In genomic region chr2:240402566-240403295, GRCh38 we compare ENCODE assay signal across 19 cellular contexts. TPM values are rescaled to one million over a fixed set of nuclear protein-coding genes. Genes with fewer than 3 reads are reported as not detected.
DNase-seq lines count a peak whose midpoint lies in the region; ATAC-seq and TF ChIP-seq lines count a peak whose summit lies in the region.
"Had no signal": no experiment of that assay in that cellular context is flagged by ENCODE, and none has a peak within 500 bp of the region (broad histone marks: within the 10 kb centered on the region; RNA-seq: fewer than 3 reads in every experiment).

No MANE protein-coding gene starts in this region.

- peaks cover 7% of the 10 kb centered on the region for H3K27me3 Mint-ChIP-seq in activated CD8-positive, alpha-beta memory T cell treated with anti-CD3 and anti-CD28 coated beads, Interleukin-2, amount 10 ng/mL, durations not matched to agents 7 days and 5 days
- H3K27me3 Mint-ChIP-seq in CD4-positive, alpha-beta T cell: peaks cover 3% of the 10 kb centered on the region
- H3K27me3 Mint-ChIP-seq in activated T-cell treated with anti-CD3 and anti-CD28 coated beads, Interleukin-2, amount 50 U/mL, for 72 hours (ENCODE audit: low read depth): no peaks in the 10 kb centered on the region
- H3K27me3 Mint-ChIP-seq in osteocyte (ENCODE audit: unreplicated experiment): no peaks in the 10 kb centered on the region

- DNase-seq in activated CD8-positive, alpha-beta memory T cell treated with anti-CD3 and anti-CD28 coated beads, Interleukin-2, amount 50 U/mL, for 48 hours: peak; percentile 43
- DNase-seq in activated CD8-positive, alpha-beta memory T cell treated with anti-CD3 and anti-CD28 coated beads, Interleukin-2, amount 10 ng/mL, durations not matched to agents 7 days and 5 days: no peak
- peak in 1 of 10 experiments; percentile 25 for DNase-seq in CD4-positive, alpha-beta T cell
- DNase-seq in activated T-cell treated with anti-CD3 and anti-CD28 coated beads, Interleukin-2, amount 50 U/mL, for 72 hours: no peak
- DNase-seq in osteocyte (ENCODE audit: extremely low spot score, unreplicated experiment) (peak; percentile 81), NCI-H1417 treated with DMSO at 0.1 percent for 48 hours (lab: John Stamatoyannopoulos, UW) (no peak), sciatic nerve (ENCODE audit: low spot score) (no peak)
- DNase-seq: CD8-positive, alpha-beta memory T cell; DMS79 treated with DMSO at 0.1 percent for 48 hours; lower lobe of right lung; NCI-H2107; NCI-H69; PC-3; SK-N-SH; small intestine had no signal

- H3K4me3 Mint-ChIP-seq in activated CD8-positive, alpha-beta memory T cell treated with anti-CD3 and anti-CD28 coated beads, Interleukin-2, amount 10 ng/mL, durations not matched to agents 7 days and 5 days: no peak overlapping the region
- peak overlapping the region; percentile 45 for H3K4me3 Mint-ChIP-seq in CD4-positive, alpha-beta T cell
- peak overlapping the region; percentile 72 to 86 for H3K4me3 Mint-ChIP-seq in activated T-cell treated with anti-CD3 and anti-CD28 coated beads, Interleukin-2, amount 50 U/mL, for 72 hours
- no peak overlapping the region for H3K4me3 Mint-ChIP-seq in osteocyte (ENCODE audit: unreplicated experiment)

- H3K36me3 Mint-ChIP-seq in activated CD8-positive, alpha-beta memory T cell treated with anti-CD3 and anti-CD28 coated beads, Interleukin-2, amount 10 ng/mL, durations not matched to agents 7 days and 5 days: no peaks in the 10 kb centered on the region
- no peaks in the 10 kb centered on the region for H3K36me3 Mint-ChIP-seq in CD4-positive, alpha-beta T cell (ENCODE audit: low read depth)
- peaks cover 0 to 1% of the 10 kb centered on the region in 2 donors for H3K36me3 Mint-ChIP-seq in activated T-cell treated with anti-CD3 and anti-CD28 coated beads, Interleukin-2, amount 50 U/mL, for 72 hours (ENCODE audit: insufficient read depth in 2 of 2)
- H3K36me3 Mint-ChIP-seq in osteocyte (ENCODE audit: unreplicated experiment): no peaks in the 10 kb centered on the region
- H3K36me3 Mint-ChIP-seq: CD8-positive, alpha-beta memory T cell had no signal

- POLR2A ChIA-PET in CD4-positive, alpha-beta T cell (lab: Charles Lee): no interaction called here

- CTCF ChIA-PET in activated CD8-positive, alpha-beta memory T cell treated with anti-CD3 and anti-CD28 coated beads, Interleukin-2, amount 10 ng/mL, durations not matched to agents 7 days and 5 days (lab: Charles Lee): no interaction called here
- CTCF ChIA-PET in CD4-positive, alpha-beta T cell (lab: Charles Lee): no interaction called here

- TF ChIP-seq CTCF in CD4-positive, alpha-beta T cell (IDR thresholded peaks at IDR 0.05): no peak
- TF ChIP-seq CTCF in osteocyte (IDR thresholded peaks at IDR 0.05): no peak

- intact Hi-C loops in CD4-positive, alpha-beta T cell (cut with DNase I, micrococcal nuclease): no loop called here
- intact Hi-C loops in sciatic nerve (cut with DNase I): no loop called here

- no peaks in the 10 kb centered on the region for H3K27me3 ChIP-seq in CD4-positive, alpha-beta T cell (ENCODE audit: control insufficient read depth, insufficient read depth, low read length)
- H3K27me3 ChIP-seq: dorsolateral prefrontal cortex, upper lobe of left lung had no signal

- H3K27ac ChIP-seq in CD4-positive, alpha-beta T cell (ENCODE audit: low read depth, low read length): no peak overlapping the region
- H3K27ac ChIP-seq: dorsolateral prefrontal cortex, gastroesophageal sphincter, lower lobe of right lung, upper lobe of left lung had no signal

- H3K27ac Mint-ChIP-seq in activated CD8-positive, alpha-beta memory T cell treated with anti-CD3 and anti-CD28 coated beads, Interleukin-2, amount 10 ng/mL, durations not matched to agents 7 days and 5 days: no peak overlapping the region
- H3K27ac Mint-ChIP-seq in CD4-positive, alpha-beta T cell: peak overlapping the region; percentile 50
- peak overlapping the region; percentile 89 for H3K27ac Mint-ChIP-seq in activated T-cell treated with anti-CD3 and anti-CD28 coated beads, Interleukin-2, amount 50 U/mL, for 72 hours
- H3K27ac Mint-ChIP-seq in osteocyte (ENCODE audit: unreplicated experiment): no peak overlapping the region

- no peaks in the 10 kb centered on the region for H3K9me3 Mint-ChIP-seq in activated CD8-positive, alpha-beta memory T cell treated with anti-CD3 and anti-CD28 coated beads, Interleukin-2, amount 10 ng/mL, durations not matched to agents 7 days and 5 days (ENCODE audit: low read depth)
- H3K9me3 Mint-ChIP-seq in CD4-positive, alpha-beta T cell: no peaks in the 10 kb centered on the region
- H3K9me3 Mint-ChIP-seq in activated T-cell treated with anti-CD3 and anti-CD28 coated beads, Interleukin-2, amount 50 U/mL, for 72 hours: no peaks in the 10 kb centered on the region
- H3K9me3 Mint-ChIP-seq in osteocyte (ENCODE audit: unreplicated experiment): no peaks in the 10 kb centered on the region
- H3K9me3 Mint-ChIP-seq: CD8-positive, alpha-beta memory T cell had no signal

- no peaks in the 10 kb centered on the region for H3K9me3 ChIP-seq in CD4-positive, alpha-beta T cell (ENCODE audit: control insufficient read depth, low read length)
- H3K9me3 ChIP-seq: gastroesophageal sphincter, lower lobe of right lung, SK-N-SH, upper lobe of left lung had no signal

- no peak for ATAC-seq in activated CD8-positive, alpha-beta memory T cell treated with anti-CD3 and anti-CD28 coated beads, Interleukin-2, amount 10 ng/mL, durations not matched to agents 7 days and 5 days
- no peak for ATAC-seq in CD4-positive, alpha-beta T cell (ENCODE audit: poor library complexity)
- ATAC-seq in activated T-cell treated with anti-CD3 and anti-CD28 coated beads, Interleukin-2, amount 50 U/mL, for 72 hours (replicated peaks in 1 of 2): peak; percentile 9 to 34
- ATAC-seq in HG03159 (IDR thresholded peaks at IDR 0.05; ENCODE audit: unreplicated experiment): no peak
- no peak for ATAC-seq in sciatic nerve
- ATAC-seq: gastroesophageal sphincter, lower lobe of right lung, PC-3 had no signal

- H3K4me1 Mint-ChIP-seq in activated CD8-positive, alpha-beta memory T cell treated with anti-CD3 and anti-CD28 coated beads, Interleukin-2, amount 10 ng/mL, durations not matched to agents 7 days and 5 days: peaks cover 8% of the 10 kb centered on the region
- peaks cover 16% of the 10 kb centered on the region for H3K4me1 Mint-ChIP-seq in CD4-positive, alpha-beta T cell (ENCODE audit: low read depth)
- H3K4me1 Mint-ChIP-seq in activated T-cell treated with anti-CD3 and anti-CD28 coated beads, Interleukin-2, amount 50 U/mL, for 72 hours (ENCODE audit: low read depth): peaks cover 24% of the 10 kb centered on the region
- peaks cover 19% of the 10 kb centered on the region for H3K4me1 Mint-ChIP-seq in osteocyte (ENCODE audit: unreplicated experiment)

RNA-seq across cellular contexts. Expression of gene GPC1, which starts 32.7 kb away (rescaled TPM):
- total RNA-seq in activated CD8-positive, alpha-beta memory T cell treated with anti-CD3 and anti-CD28 coated beads, Interleukin-2, amount 10 ng/mL, durations not matched to agents 7 days and 5 days: 1 to 10 TPM; 3.2 to 4.5 TPM
- total RNA-seq in CD4-positive, alpha-beta T cell: under 1 TPM; 0.58 to 0.98 TPM
- 1 to 10 TPM; 3.2 to 3.6 TPM for total RNA-seq in activated T-cell treated with anti-CD3 and anti-CD28 coated beads, Interleukin-2, amount 50 U/mL, for 72 hours
- total RNA-seq in osteocyte: 148 and 149 TPM in 2 replicates
- total RNA-seq in sciatic nerve: 85.4 TPM

Comparison
In these comparisons a context has a peak if more than half of its experiments do, and no peak if none do; other contexts are left out.
1. DNase-seq: peak in activated CD8-positive, alpha-beta memory T cell treated with anti-CD3 and anti-CD28 coated beads, Interleukin-2, amount 50 U/mL, for 48 hours (single experiment) and osteocyte (single experiment); none in activated CD8-positive, alpha-beta memory T cell treated with anti-CD3 and anti-CD28 coated beads, Interleukin-2, amount 10 ng/mL, durations not matched to agents 7 days and 5 days (single experiment), activated T-cell treated with anti-CD3 and anti-CD28 coated beads, Interleukin-2, amount 50 U/mL, for 72 hours (0 of 2), NCI-H1417 treated with DMSO at 0.1 percent for 48 hours (single experiment) and sciatic nerve (single experiment).
2. ATAC-seq: peak in activated T-cell treated with anti-CD3 and anti-CD28 coated beads, Interleukin-2, amount 50 U/mL, for 72 hours (2 of 2); none in activated CD8-positive, alpha-beta memory T cell treated with anti-CD3 and anti-CD28 coated beads, Interleukin-2, amount 10 ng/mL, durations not matched to agents 7 days and 5 days (single experiment), CD4-positive, alpha-beta T cell (single experiment), HG03159 (single experiment) and sciatic nerve (single experiment).
3. H3K27ac Mint-ChIP-seq: peak in CD4-positive, alpha-beta T cell (single experiment) and activated T-cell treated with anti-CD3 and anti-CD28 coated beads, Interleukin-2, amount 50 U/mL, for 72 hours (single experiment); none in activated CD8-positive, alpha-beta memory T cell treated with anti-CD3 and anti-CD28 coated beads, Interleukin-2, amount 10 ng/mL, durations not matched to agents 7 days and 5 days (single experiment) and osteocyte (single experiment).
4. H3K4me3 Mint-ChIP-seq: peak in CD4-positive, alpha-beta T cell (single experiment) and activated T-cell treated with anti-CD3 and anti-CD28 coated beads, Interleukin-2, amount 50 U/mL, for 72 hours (2 of 2); none in activated CD8-positive, alpha-beta memory T cell treated with anti-CD3 and anti-CD28 coated beads, Interleukin-2, amount 10 ng/mL, durations not matched to agents 7 days and 5 days (single experiment) and osteocyte (single experiment).
5. RNA of gene GPC1, which starts 32.7 kb away (total RNA-seq): 148 to 149 TPM in osteocyte and 85.4 TPM in sciatic nerve (single experiment); 3.2 to 4.5 TPM in activated CD8-positive, alpha-beta memory T cell treated with anti-CD3 and anti-CD28 coated beads, Interleukin-2, amount 10 ng/mL, durations not matched to agents 7 days and 5 days, 3.2 to 3.6 TPM in activated T-cell treated with anti-CD3 and anti-CD28 coated beads, Interleukin-2, amount 50 U/mL, for 72 hours and 0.58 to 0.98 TPM in CD4-positive, alpha-beta T cell; every median in the first group is over 10 times any median in the second.